ENCODE assay signal across 1 cellular context in the genomic region with DNA sequence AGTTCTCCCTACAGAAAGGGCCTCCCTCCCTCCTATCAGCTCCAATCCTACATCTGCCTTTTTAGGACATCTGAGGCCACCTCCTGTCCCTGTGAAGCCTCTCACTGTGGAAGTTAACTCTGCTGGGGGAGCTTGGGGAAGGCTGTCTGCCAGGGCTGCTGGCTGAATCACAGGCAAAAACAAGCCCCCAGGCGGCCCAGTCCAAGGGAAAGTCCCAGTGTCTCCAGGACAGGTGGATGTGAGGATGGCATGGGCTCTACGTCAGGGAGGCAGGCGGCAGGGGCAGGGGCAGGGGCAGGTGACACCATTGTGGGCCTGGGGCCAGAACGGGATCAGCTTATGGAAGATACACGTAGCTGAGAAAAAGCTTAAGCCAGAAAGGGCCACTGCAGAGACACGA.
TF ChIP-seq lines count a peak whose summit lies in the region.

No MANE protein-coding gene starts in this region.

TF ChIP-seq in SK-N-SH, 30 proteins besides CTCF, POLR2A, EP300 and RAD21 (continued from another document):
- TF ChIP-seq, protein P1, sequence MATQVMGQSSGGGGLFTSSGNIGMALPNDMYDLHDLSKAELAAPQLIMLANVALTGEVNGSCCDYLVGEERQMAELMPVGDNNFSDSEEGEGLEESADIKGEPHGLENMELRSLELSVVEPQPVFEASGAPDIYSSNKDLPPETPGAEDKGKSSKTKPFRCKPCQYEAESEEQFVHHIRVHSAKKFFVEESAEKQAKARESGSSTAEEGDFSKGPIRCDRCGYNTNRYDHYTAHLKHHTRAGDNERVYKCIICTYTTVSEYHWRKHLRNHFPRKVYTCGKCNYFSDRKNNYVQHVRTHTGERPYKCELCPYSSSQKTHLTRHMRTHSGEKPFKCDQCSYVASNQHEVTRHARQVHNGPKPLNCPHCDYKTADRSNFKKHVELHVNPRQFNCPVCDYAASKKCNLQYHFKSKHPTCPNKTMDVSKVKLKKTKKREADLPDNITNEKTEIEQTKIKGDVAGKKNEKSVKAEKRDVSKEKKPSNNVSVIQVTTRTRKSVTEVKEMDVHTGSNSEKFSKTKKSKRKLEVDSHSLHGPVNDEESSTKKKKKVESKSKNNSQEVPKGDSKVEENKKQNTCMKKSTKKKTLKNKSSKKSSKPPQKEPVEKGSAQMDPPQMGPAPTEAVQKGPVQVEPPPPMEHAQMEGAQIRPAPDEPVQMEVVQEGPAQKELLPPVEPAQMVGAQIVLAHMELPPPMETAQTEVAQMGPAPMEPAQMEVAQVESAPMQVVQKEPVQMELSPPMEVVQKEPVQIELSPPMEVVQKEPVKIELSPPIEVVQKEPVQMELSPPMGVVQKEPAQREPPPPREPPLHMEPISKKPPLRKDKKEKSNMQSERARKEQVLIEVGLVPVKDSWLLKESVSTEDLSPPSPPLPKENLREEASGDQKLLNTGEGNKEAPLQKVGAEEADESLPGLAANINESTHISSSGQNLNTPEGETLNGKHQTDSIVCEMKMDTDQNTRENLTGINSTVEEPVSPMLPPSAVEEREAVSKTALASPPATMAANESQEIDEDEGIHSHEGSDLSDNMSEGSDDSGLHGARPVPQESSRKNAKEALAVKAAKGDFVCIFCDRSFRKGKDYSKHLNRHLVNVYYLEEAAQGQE (IDR thresholded peaks at IDR 0.05; ENCODE audit: low read depth, low read length) = no peak
- no peak for TF ChIP-seq MEF2A (IDR thresholded peaks at IDR 0.05; ENCODE audit: borderline replicate concordance, low read depth)
- TF ChIP-seq RCOR1 (IDR thresholded peaks at IDR 0.05; ENCODE audit: low read length) = no peak
- TF ChIP-seq, protein P2, sequence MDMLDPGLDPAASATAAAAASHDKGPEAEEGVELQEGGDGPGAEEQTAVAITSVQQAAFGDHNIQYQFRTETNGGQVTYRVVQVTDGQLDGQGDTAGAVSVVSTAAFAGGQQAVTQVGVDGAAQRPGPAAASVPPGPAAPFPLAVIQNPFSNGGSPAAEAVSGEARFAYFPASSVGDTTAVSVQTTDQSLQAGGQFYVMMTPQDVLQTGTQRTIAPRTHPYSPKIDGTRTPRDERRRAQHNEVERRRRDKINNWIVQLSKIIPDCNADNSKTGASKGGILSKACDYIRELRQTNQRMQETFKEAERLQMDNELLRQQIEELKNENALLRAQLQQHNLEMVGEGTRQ (IDR thresholded peaks at IDR 0.05; ENCODE audit: borderline replicate concordance, low read depth, low read length) = no peak
- TF ChIP-seq, protein P3, sequence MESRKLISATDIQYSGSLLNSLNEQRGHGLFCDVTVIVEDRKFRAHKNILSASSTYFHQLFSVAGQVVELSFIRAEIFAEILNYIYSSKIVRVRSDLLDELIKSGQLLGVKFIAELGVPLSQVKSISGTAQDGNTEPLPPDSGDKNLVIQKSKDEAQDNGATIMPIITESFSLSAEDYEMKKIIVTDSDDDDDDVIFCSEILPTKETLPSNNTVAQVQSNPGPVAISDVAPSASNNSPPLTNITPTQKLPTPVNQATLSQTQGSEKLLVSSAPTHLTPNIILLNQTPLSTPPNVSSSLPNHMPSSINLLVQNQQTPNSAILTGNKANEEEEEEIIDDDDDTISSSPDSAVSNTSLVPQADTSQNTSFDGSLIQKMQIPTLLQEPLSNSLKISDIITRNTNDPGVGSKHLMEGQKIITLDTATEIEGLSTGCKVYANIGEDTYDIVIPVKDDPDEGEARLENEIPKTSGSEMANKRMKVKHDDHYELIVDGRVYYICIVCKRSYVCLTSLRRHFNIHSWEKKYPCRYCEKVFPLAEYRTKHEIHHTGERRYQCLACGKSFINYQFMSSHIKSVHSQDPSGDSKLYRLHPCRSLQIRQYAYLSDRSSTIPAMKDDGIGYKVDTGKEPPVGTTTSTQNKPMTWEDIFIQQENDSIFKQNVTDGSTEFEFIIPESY (IDR thresholded peaks at IDR 0.05; ENCODE audit: borderline replicate concordance, low read depth) = no peak
- TF ChIP-seq ELF1 (IDR thresholded peaks at IDR 0.05) = no peak
- no peak for TF ChIP-seq CHD2 (IDR thresholded peaks at IDR 0.05; ENCODE audit: low read length, partially characterized antibody)
- no peak for TF ChIP-seq GATA2 (CRISPR knock-in tag; IDR thresholded peaks at IDR 0.05)
- TF ChIP-seq TEAD4 (IDR thresholded peaks at IDR 0.05; ENCODE audit: borderline replicate concordance, insufficient read depth) = no peak
- no peak for TF ChIP-seq GABPA (IDR thresholded peaks at IDR 0.05; ENCODE audit: low read depth)
- TF ChIP-seq FOXM1 (IDR thresholded peaks at IDR 0.05; ENCODE audit: low read depth) = no peak
